In the genomic region with DNA sequence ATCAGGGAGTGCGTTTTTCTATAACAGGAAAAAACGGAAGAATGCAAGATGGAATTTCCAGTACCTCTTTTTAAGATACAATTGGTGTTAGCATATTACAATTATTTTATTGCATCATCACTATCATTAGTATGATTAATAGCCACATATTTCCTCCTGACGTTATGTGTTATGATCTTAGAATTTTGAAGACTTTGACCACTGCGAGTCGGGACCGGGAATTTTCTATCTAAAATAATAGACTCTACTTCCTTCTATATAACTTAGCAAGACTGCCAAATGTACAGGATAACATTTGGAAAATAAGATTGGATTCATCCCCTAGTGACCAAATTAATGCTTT, we compare ENCODE assay signal across 8 cellular contexts. TPM values are rescaled to one million over a fixed set of nuclear protein-coding genes. Genes with fewer than 3 reads are reported as not detected.
DNase-seq lines count a peak whose midpoint lies in the region; ATAC-seq and TF ChIP-seq lines count a peak whose summit lies in the region.

No MANE protein-coding gene starts in this region.

- in situ Hi-C loops in Caki2 (cut with HindIII; ENCODE audit: low pct_unique_long_range_greater_than_20kb, low sequenced_read_pairs) = no loop called here
- in situ Hi-C loops in gastrocnemius medialis (cut with MboI; ENCODE audit: low sequenced_read_pairs in 4 of 4) = no loop called here

- H3K9me3 ChIP-seq in RWPE2 (ENCODE audit: severe bottlenecking) (no peaks in the 10 kb centered on the region), gastroesophageal sphincter (no peaks in the 10 kb centered on the region), gastrocnemius medialis (no peaks in the 10 kb centered on the region)

- peak overlapping the region; percentile 88 for H3K27ac ChIP-seq in RWPE2 (ENCODE audit: poor library complexity, severe bottlenecking)
- peak overlapping the region; percentile 87 to 99 (median 97) for H3K27ac ChIP-seq in gastroesophageal sphincter
- H3K27ac ChIP-seq in gastrocnemius medialis = peak overlapping the region; percentile 89 to 97 (median 96)

- H3K27me3 ChIP-seq in RWPE2 (ENCODE audit: insufficient read depth, poor library complexity, severe bottlenecking) = no peaks in the 10 kb centered on the region
- no peaks in the 10 kb centered on the region for H3K27me3 ChIP-seq in gastroesophageal sphincter
- no peaks in the 10 kb centered on the region for H3K27me3 ChIP-seq in gastrocnemius medialis

- intact Hi-C loops in gastrocnemius medialis (cut with DNase I; ENCODE audit: low total_unique reads) = loop anchor here (1.0 to 5.0 kb wide), 3 partner anchors 104 to 437 kb away; partner anchors contain the start of genes MAP4K5 and SOS2

- H3K4me1 ChIP-seq in RWPE2 (ENCODE audit: insufficient read depth, poor library complexity, severe bottlenecking) (peaks cover 20% of the 10 kb centered on the region), gastroesophageal sphincter (peaks cover 0 to 33% (median 2%) of the 10 kb centered on the region in 3 donors), gastrocnemius medialis (peaks cover 21 to 23% of the 10 kb centered on the region in 2 donors)

- ATAC-seq in RWPE2 (ENCODE audit: low read depth) (no peak), gastroesophageal sphincter (no peak), gastrocnemius medialis (no peak)

- TF ChIP-seq POLR2A in gastroesophageal sphincter (IDR thresholded peaks at IDR 0.05) (no peak), gastrocnemius medialis (IDR thresholded peaks at IDR 0.05) (no peak)

- H3K36me3 ChIP-seq in RWPE2 (ENCODE audit: low read depth) (peaks cover 20% of the 10 kb centered on the region), gastroesophageal sphincter (peaks cover 0 to 7% of the 10 kb centered on the region in 2 donors), gastrocnemius medialis (peaks cover 0 to 11% of the 10 kb centered on the region in 2 donors)

- WGBS in gastroesophageal sphincter (ENCODE audit: low coverage in 1 of 2), 2 donors = 0 to 2% methylated on average over 6 of the region's 6 CpGs

- no peak for TF ChIP-seq EP300 in gastroesophageal sphincter (IDR thresholded peaks at IDR 0.05)

- TF ChIP-seq CTCF in RWPE2 (IDR thresholded peaks at IDR 0.05; ENCODE audit: poor library complexity, severe bottlenecking) (no peak), gastroesophageal sphincter (IDR thresholded peaks at IDR 0.05) (no peak), gastrocnemius medialis (IDR thresholded peaks at IDR 0.05 in 4 of 5, conservative IDR thresholded peaks at IDR 0.05 in 1 of 5) (no peak)

- H3K4me3 ChIP-seq in RWPE2 (ENCODE audit: severe bottlenecking) = peak overlapping the region; percentile 74
- H3K4me3 ChIP-seq in gastroesophageal sphincter = peak overlapping the region; percentile 61 to 93
- peak overlapping the region; percentile 65 to 95 (median 80) for H3K4me3 ChIP-seq in gastrocnemius medialis

- DNase-seq in Caki2 (ENCODE audit: low read depth) (peak; percentile 49), RWPE2 (ENCODE audit: low spot score) (no peak), gastrocnemius medialis (no peak), OCI-M2 (lab: John Stamatoyannopoulos, UW; ENCODE audit: unreplicated experiment) (no peak), NCI-H1105 treated with DMSO at 0.1 percent for 48 hours (lab: John Stamatoyannopoulos, UW) (no peak), NCI-H1436 treated with DMSO at 0.1 percent for 48 hours (lab: John Stamatoyannopoulos, UW) (no peak)
- DNase-seq in stimulated activated CD4-positive, alpha-beta T cell treated with anti-CD3 and anti-CD28 coated beads, Interleukin-2, amount 100 ng/mL, for 48 hours = no peak

RNA-seq across cellular contexts. Expression of gene SAV1, which starts 0.7 kb away (rescaled TPM):
- 53.0 and 67.0 TPM in 2 replicates for total RNA-seq in Caki2 (2014; rRNA removed; shearing (Covaris generic); ENCODE audit: low replicate concordance)
- 10 to 100 TPM; 34.8 to 48.7 (median 42.5) TPM for total RNA-seq in gastroesophageal sphincter
- total RNA-seq in gastrocnemius medialis = 10 to 100 TPM; 18.3 to 68.7 (median 36.8) TPM
